In the genomic region with DNA sequence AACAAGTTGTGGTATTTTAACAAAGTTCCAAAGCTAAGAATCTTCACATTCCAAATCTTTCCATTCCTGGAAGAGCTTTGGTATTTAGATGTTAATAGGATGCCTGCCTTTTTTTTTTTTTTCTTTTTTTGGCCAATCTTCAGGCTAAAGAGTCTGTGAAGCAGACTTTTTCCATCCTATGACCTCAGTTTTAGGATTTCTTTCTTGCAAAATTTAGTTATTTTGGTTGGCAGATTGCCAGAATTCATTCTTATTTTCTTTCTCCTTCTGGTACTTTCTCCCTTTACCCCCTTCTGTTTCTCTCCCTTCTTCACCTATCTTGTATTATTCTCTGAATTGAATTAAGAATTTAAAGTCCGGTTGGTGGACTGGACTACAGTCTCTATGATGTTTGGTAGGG, we compare ENCODE assay signal across 12 cellular contexts.
A peak's percentile ranks its signal among the peaks of the same experiment; 100 is the strongest.
DNase-seq lines count a peak whose midpoint lies in the region; ATAC-seq and TF ChIP-seq lines count a peak whose summit lies in the region.
"Had no signal": no experiment of that assay in that cellular context is flagged by ENCODE, and none has a peak within 500 bp of the region (broad histone marks: within the 10 kb centered on the region; RNA-seq: fewer than 3 reads in every experiment).

No MANE protein-coding gene starts in this region.

- DNase-seq in SK-N-SH: no peak
- peak; percentile 82 for DNase-seq in dedifferentiated amniotic fluid mesenchymal stem cell (ENCODE audit: extremely low spot score)
- DNase-seq in left lung: no peak
- DNase-seq in aorta: no peak
- no peak for DNase-seq in activated naive CD4-positive, alpha-beta T cell treated with anti-CD3 and anti-CD28 coated beads, Interleukin-2, amount 50 U/mL, for 16 hours
- no peak for DNase-seq in activated CD4-positive, alpha-beta T cell treated with anti-CD3 and anti-CD28 coated beads for 48 hours
- DNase-seq: activated CD4-positive, alpha-beta T cell treated with anti-CD3 and anti-CD28 coated beads for 36 hours; COR-L47; small intestine had no signal

- H3K27ac ChIP-seq in SK-N-SH (ENCODE audit: low read depth in 2 of 2, low read length in 1 of 2) (peak overlapping the region in 1 of 2 experiments; percentile 91; a peak in 2 of 4 replicates), left lung (peak overlapping the region in 1 of 2 donors; percentile 10), aorta (ENCODE audit: low read depth in 1 of 2, low read length in 2 of 2) (no peak overlapping the region)
- H3K27ac ChIP-seq: 22Rv1 had no signal

- ATAC-seq in SK-N-SH treated with all-trans-retinoic acid at 6 μM for 48 hours (no peak), left lung (peak; percentile 37), aorta (ENCODE audit: low FRiP score) (peak; percentile 62), GM19328 (IDR thresholded peaks at IDR 0.05; ENCODE audit: unreplicated experiment) (no peak)
- ATAC-seq: activated CD4-positive, alpha-beta T cell treated with anti-CD3 and anti-CD28 coated beads for 36 hours had no signal

- H3K4me1 ChIP-seq in SK-N-SH (ENCODE audit: control insufficient read depth in 1 of 2, insufficient read depth in 2 of 2, low read depth in 1 of 2, low read length in 1 of 2) (peaks cover 0 to 25% of the 10 kb centered on the region in 2 experiments; a peak in 2 of 4 replicates), left lung (no peaks in the 10 kb centered on the region), aorta (ENCODE audit: control insufficient read depth in 1 of 2, insufficient read depth in 2 of 2, low read length in 2 of 2) (peaks cover 2 to 5% of the 10 kb centered on the region in 2 donors)

- no peak for TF ChIP-seq RAD21 in SK-N-SH (IDR thresholded peaks at IDR 0.05; ENCODE audit: low read length)

- no peak overlapping the region for H3K4me3 ChIP-seq in SK-N-SH (ENCODE audit: low read depth in 2 of 2, low read length in 1 of 2)
- H3K4me3 ChIP-seq in left lung: no peak overlapping the region
- no peak overlapping the region for H3K4me3 ChIP-seq in aorta (ENCODE audit: low read length in 2 of 2)

- intact Hi-C loops in left lung (cut with DNase I): no loop called here
- intact Hi-C loops in aorta (cut with DNase I): no loop called here

- no peaks in the 10 kb centered on the region for H4K20me1 ChIP-seq in SK-N-SH (ENCODE audit: insufficient read depth)

- WGBS in SK-N-SH (ENCODE audit: low lambda C conversion rate): 54% methylated on average over 1 of the region's 1 CpG
- WGBS in aorta, 2 donors: 68% methylated on average over 1 of the region's 1 CpG

- POLR2A ChIA-PET in SK-N-SH (lab: Yijun Ruan, JAX): no interaction called here

- H3K4me2 ChIP-seq in SK-N-SH: no peak overlapping the region

- no peaks in the 10 kb centered on the region for H3F3A ChIP-seq in SK-N-SH (replicated peaks; ENCODE audit: insufficient read depth)

- no peaks in the 10 kb centered on the region for H3K79me2 ChIP-seq in SK-N-SH (ENCODE audit: insufficient read depth)

- H2AFZ ChIP-seq in SK-N-SH (ENCODE audit: low read depth): no peak overlapping the region

- H3K9ac ChIP-seq in SK-N-SH: no peak overlapping the region

- no peaks in the 10 kb centered on the region for H3K9me3 ChIP-seq in SK-N-SH
- H3K9me3 ChIP-seq in left lung: no peaks in the 10 kb centered on the region
- H3K9me3 ChIP-seq in aorta (ENCODE audit: control insufficient read depth, low read length): no peaks in the 10 kb centered on the region

- no peak for TF ChIP-seq CTCF in SK-N-SH (IDR thresholded peaks at IDR 0.05)
- no peak for TF ChIP-seq CTCF in left lung (IDR thresholded peaks at IDR 0.05)

- TF ChIP-seq EP300 in SK-N-SH (IDR thresholded peaks at IDR 0.05; ENCODE audit: borderline replicate concordance in 1 of 2, low read depth in 1 of 2, low read length in 1 of 2): no peak

- CTCF ChIA-PET in SK-N-SH (lab: Yijun Ruan, JAX): interaction anchor here (3.0 kb wide), 1 partner anchor 149 kb away, joined by 11 read pairs; no protein-coding TSS in a partner anchor

- H3K36me3 ChIP-seq in SK-N-SH (replicated peaks in 1 of 2; ENCODE audit: control insufficient read depth in 1 of 2, insufficient read depth in 2 of 2, low read length in 1 of 2) (no peaks in the 10 kb centered on the region), left lung (no peaks in the 10 kb centered on the region), aorta (ENCODE audit: control insufficient read depth in 1 of 2, insufficient read depth in 2 of 2, low read length in 1 of 2) (no peaks in the 10 kb centered on the region)

- no peaks in the 10 kb centered on the region for H3K27me3 ChIP-seq in SK-N-SH (ENCODE audit: insufficient read depth)
- H3K27me3 ChIP-seq in left lung: no peaks in the 10 kb centered on the region
- no peaks in the 10 kb centered on the region for H3K27me3 ChIP-seq in aorta (ENCODE audit: control insufficient read depth in 1 of 2, insufficient read depth in 2 of 2, low read length in 1 of 2)

- no peaks in the 10 kb centered on the region for H3K9me2 ChIP-seq in SK-N-SH

TF ChIP-seq in SK-N-SH treated with all-trans-retinoic acid at 6 μM for 48 hours, 23 proteins besides CTCF, POLR2A, EP300 and RAD21:
- no peak for TF ChIP-seq TCF4 (CRISPR knock-in tag; IDR thresholded peaks at IDR 0.05; ENCODE audit: borderline replicate concordance)
- peak; percentile 69 for TF ChIP-seq ISL1 (CRISPR knock-in tag; IDR thresholded peaks at IDR 0.05)
TF ChIP-seq in SK-N-SH treated with all-trans-retinoic acid at 6 μM for 48 hours: peak in this region for 1.

TF ChIP-seq in SK-N-SH, 30 proteins besides CTCF, POLR2A, EP300 and RAD21:
- TF ChIP-seq NFIC (IDR thresholded peaks at IDR 0.05; ENCODE audit: borderline replicate concordance) (no peak; the same call in 1 of the 2 replicates), SIN3A (IDR thresholded peaks at IDR 0.05; ENCODE audit: borderline replicate concordance, low read depth, low read length) (no peak), MEF2A (IDR thresholded peaks at IDR 0.05; ENCODE audit: borderline replicate concordance, low read depth) (no peak), TAF1 (IDR thresholded peaks at IDR 0.05; ENCODE audit: borderline replicate concordance, low read depth, low read length) (no peak), TEAD4 (IDR thresholded peaks at IDR 0.05; ENCODE audit: borderline replicate concordance, insufficient read depth) (no peak), GABPA (IDR thresholded peaks at IDR 0.05; ENCODE audit: low read depth) (no peak)
- TF ChIP-seq, protein P1, sequence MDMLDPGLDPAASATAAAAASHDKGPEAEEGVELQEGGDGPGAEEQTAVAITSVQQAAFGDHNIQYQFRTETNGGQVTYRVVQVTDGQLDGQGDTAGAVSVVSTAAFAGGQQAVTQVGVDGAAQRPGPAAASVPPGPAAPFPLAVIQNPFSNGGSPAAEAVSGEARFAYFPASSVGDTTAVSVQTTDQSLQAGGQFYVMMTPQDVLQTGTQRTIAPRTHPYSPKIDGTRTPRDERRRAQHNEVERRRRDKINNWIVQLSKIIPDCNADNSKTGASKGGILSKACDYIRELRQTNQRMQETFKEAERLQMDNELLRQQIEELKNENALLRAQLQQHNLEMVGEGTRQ (IDR thresholded peaks at IDR 0.05; ENCODE audit: borderline replicate concordance, low read depth, low read length): no peak
- TF ChIP-seq, protein P2, sequence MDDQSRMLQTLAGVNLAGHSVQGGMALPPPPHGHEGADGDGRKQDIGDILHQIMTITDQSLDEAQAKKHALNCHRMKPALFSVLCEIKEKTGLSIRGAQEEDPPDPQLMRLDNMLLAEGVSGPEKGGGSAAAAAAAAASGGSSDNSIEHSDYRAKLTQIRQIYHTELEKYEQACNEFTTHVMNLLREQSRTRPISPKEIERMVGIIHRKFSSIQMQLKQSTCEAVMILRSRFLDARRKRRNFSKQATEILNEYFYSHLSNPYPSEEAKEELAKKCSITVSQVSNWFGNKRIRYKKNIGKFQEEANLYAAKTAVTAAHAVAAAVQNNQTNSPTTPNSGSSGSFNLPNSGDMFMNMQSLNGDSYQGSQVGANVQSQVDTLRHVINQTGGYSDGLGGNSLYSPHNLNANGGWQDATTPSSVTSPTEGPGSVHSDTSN (IDR thresholded peaks at IDR 0.05): no peak
- TF ChIP-seq, protein P3, sequence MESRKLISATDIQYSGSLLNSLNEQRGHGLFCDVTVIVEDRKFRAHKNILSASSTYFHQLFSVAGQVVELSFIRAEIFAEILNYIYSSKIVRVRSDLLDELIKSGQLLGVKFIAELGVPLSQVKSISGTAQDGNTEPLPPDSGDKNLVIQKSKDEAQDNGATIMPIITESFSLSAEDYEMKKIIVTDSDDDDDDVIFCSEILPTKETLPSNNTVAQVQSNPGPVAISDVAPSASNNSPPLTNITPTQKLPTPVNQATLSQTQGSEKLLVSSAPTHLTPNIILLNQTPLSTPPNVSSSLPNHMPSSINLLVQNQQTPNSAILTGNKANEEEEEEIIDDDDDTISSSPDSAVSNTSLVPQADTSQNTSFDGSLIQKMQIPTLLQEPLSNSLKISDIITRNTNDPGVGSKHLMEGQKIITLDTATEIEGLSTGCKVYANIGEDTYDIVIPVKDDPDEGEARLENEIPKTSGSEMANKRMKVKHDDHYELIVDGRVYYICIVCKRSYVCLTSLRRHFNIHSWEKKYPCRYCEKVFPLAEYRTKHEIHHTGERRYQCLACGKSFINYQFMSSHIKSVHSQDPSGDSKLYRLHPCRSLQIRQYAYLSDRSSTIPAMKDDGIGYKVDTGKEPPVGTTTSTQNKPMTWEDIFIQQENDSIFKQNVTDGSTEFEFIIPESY (IDR thresholded peaks at IDR 0.05; ENCODE audit: borderline replicate concordance, low read depth): no peak

Comparison
In these comparisons a context has a peak if more than half of its experiments do, and no peak if none do; other contexts are left out.
1. ATAC-seq: peak in left lung (single experiment) and aorta (single experiment); none in SK-N-SH treated with all-trans-retinoic acid at 6 μM for 48 hours (single experiment) and GM19328 (single experiment).